ENCODE assay signal across 26 cellular contexts in genomic region chr12:40300490-40300889, GRCh38.
DNase-seq lines count a peak whose midpoint lies in the region; ATAC-seq, FAIRE-seq and TF ChIP-seq lines count a peak whose summit lies in the region.
"Had no signal": no experiment of that assay in that cellular context is flagged by ENCODE, and none has a peak within 500 bp of the region (broad histone marks: within the 10 kb centered on the region; RNA-seq: fewer than 3 reads in every experiment).

No MANE protein-coding gene starts in this region.

- TF ChIP-seq CTCF in SK-N-SH (IDR thresholded peaks at IDR 0.05) (no peak), GM12878 (IDR thresholded peaks at IDR 0.05 in 2 of 3, conservative IDR thresholded peaks at IDR 0.05 in 1 of 3; ENCODE audit: control insufficient read depth in 2 of 3, extremely low read depth in 1 of 3, insufficient read depth in 1 of 3, low read depth in 3 of 3, low read length in 3 of 3) (no peak), foreskin fibroblast (IDR thresholded peaks at IDR 0.05; ENCODE audit: low read depth, low read length) (no peak), BE2C (IDR thresholded peaks at IDR 0.05; ENCODE audit: low read depth, low read length) (no peak)

- RAD21 ChIA-PET in GM12878 (lab: Charles Lee; ENCODE audit: unreplicated experiment): no interaction called here

- H3K4me3 ChIP-seq in SK-N-SH (ENCODE audit: low read depth in 2 of 2, low read length in 1 of 2) (no peak overlapping the region), GM12878 (no peak overlapping the region), foreskin fibroblast (ENCODE audit: low read depth in 1 of 2, low read length in 2 of 2) (no peak overlapping the region), BE2C (ENCODE audit: low read depth, low read length) (no peak overlapping the region)
- H3K4me3 ChIP-seq: gastroesophageal sphincter, pancreas had no signal

- CTCF ChIA-PET in SK-N-SH (lab: Yijun Ruan, JAX): no interaction called here
- CTCF ChIA-PET in GM12878 (lab: Yijun Ruan, JAX): no interaction called here

- no peak overlapping the region for H3K9ac ChIP-seq in SK-N-SH
- no peak overlapping the region for H3K9ac ChIP-seq in GM12878 (ENCODE audit: control insufficient read depth, insufficient read depth, low read length)

- peak overlapping the region; percentile 16; the same call in 1 of the 2 replicates for H2AFZ ChIP-seq in SK-N-SH (ENCODE audit: low read depth)
- no peak overlapping the region for H2AFZ ChIP-seq in GM12878 (ENCODE audit: control insufficient read depth, low read depth, low read length)

- no peaks in the 10 kb centered on the region for H4K20me1 ChIP-seq in SK-N-SH (ENCODE audit: insufficient read depth)
- H4K20me1 ChIP-seq in GM12878 (ENCODE audit: control insufficient read depth, insufficient read depth): no peaks in the 10 kb centered on the region

- H3K4me1 ChIP-seq in SK-N-SH (ENCODE audit: control insufficient read depth in 1 of 2, insufficient read depth in 2 of 2, low read depth in 1 of 2, low read length in 1 of 2): no peaks in the 10 kb centered on the region
- H3K4me1 ChIP-seq in GM12878 (ENCODE audit: control insufficient read depth, insufficient read depth, low read length): no peaks in the 10 kb centered on the region
- H3K4me1 ChIP-seq in BE2C: no peaks in the 10 kb centered on the region
- H3K4me1 ChIP-seq: gastroesophageal sphincter, pancreas had no signal

- SMC1A ChIA-PET in GM12878 (lab: Charles Lee; ENCODE audit: uncharacterized antibody, unreplicated experiment): interaction anchor here (1.3 kb wide), 2 partner anchors 13 to 134 kb away, joined by 4 to 5 read pairs; no protein-coding TSS in a partner anchor

- POLR2A ChIA-PET in SK-N-SH (lab: Yijun Ruan, JAX): no interaction called here
- POLR2A ChIA-PET in GM12878 (lab: Charles Lee): no interaction called here

- FAIRE-seq in GM12878 (lab: Jason Lieb, UNC) (peak; percentile 59), HTR-8/SVneo (lab: Jason Lieb, UNC) (no peak)
- FAIRE-seq: GM18507, pancreas, small intestine had no signal

- 48% methylated on average over 3 of the region's 3 CpGs for WGBS in SK-N-SH (ENCODE audit: low lambda C conversion rate)
- 42% methylated on average over 3 of the region's 3 CpGs for WGBS in GM12878 (ENCODE audit: insufficient coverage, insufficient replicate concordance, low lambda C conversion rate, missing lambda C conversion rate)

- no peak for TF ChIP-seq POLR2A in GM12878 (IDR thresholded peaks at IDR 0.05; ENCODE audit: low read depth, low read length)

- H3K9me3 ChIP-seq in SK-N-SH: no peaks in the 10 kb centered on the region
- no peaks in the 10 kb centered on the region for H3K9me3 ChIP-seq in GM12878 (replicated peaks; ENCODE audit: control insufficient read depth, insufficient read depth, low read length)
- no peaks in the 10 kb centered on the region for H3K9me3 ChIP-seq in BE2C
- H3K9me3 ChIP-seq: gastroesophageal sphincter, pancreas had no signal

- no peak for ATAC-seq in SK-N-SH treated with all-trans-retinoic acid at 6 μM for 48 hours
- ATAC-seq in GM12878: no peak
- no peak for ATAC-seq in GM19463 (IDR thresholded peaks at IDR 0.05; ENCODE audit: unreplicated experiment)
- no peak for ATAC-seq in GM21576 (IDR thresholded peaks at IDR 0.05; ENCODE audit: unreplicated experiment)
- ATAC-seq: activated naive CD4-positive, alpha-beta T cell treated with anti-CD3 and anti-CD28 coated beads, Interleukin-2, amount 50 U/mL, for 72 hours; gastroesophageal sphincter; left colon; pancreas had no signal

- H3K27me3 ChIP-seq in SK-N-SH (ENCODE audit: insufficient read depth) (no peaks in the 10 kb centered on the region), GM12878 (replicated peaks in 1 of 2; ENCODE audit: control insufficient read depth in 2 of 2, insufficient read depth in 2 of 2, low read length in 1 of 2) (no peaks in the 10 kb centered on the region), BE2C (peaks cover 2% of the 10 kb centered on the region; the same call in 1 of the 2 replicates)
- H3K27me3 ChIP-seq: gastroesophageal sphincter, pancreas had no signal

- H3K27ac ChIP-seq in SK-N-SH (ENCODE audit: low read depth in 2 of 2, low read length in 1 of 2): no peak overlapping the region
- H3K27ac ChIP-seq in GM12878 (ENCODE audit: control insufficient read depth, insufficient read depth): no peak overlapping the region
- H3K27ac ChIP-seq: gastroesophageal sphincter, pancreas, VCaP had no signal

- TF ChIP-seq RAD21 in SK-N-SH (IDR thresholded peaks at IDR 0.05; ENCODE audit: low read length): no peak
- no peak for TF ChIP-seq RAD21 in GM12878 (IDR thresholded peaks at IDR 0.05; ENCODE audit: insufficient read depth, low read depth, low read length)

- no peak for DNase-seq in SK-N-SH
- DNase-seq in GM12878 (ENCODE audit: low read depth, low spot score): no peak
- peak; percentile 11 to 13 for DNase-seq in foreskin fibroblast
- DNase-seq in BE2C: no peak
- no peak for DNase-seq in HTR-8/SVneo (ENCODE audit: insufficient read length, low spot score)
- DNase-seq: activated CD4-positive, alpha-beta T cell treated with anti-CD3 and anti-CD28 coated beads for 4 hours; activated CD8-positive, alpha-beta memory T cell treated with anti-CD3 and anti-CD28 coated beads for 24 hours; AML-193; CD4-positive, alpha-beta T cell; H7; left colon; mesenchymal stem cell; NCI-H1417; NCI-H2029; NCI-H526; NK-92 treated with Interleukin-12 subunit alpha and Interleukin-12 subunit beta, amount 100 ng/mL, for 24 hours; pancreas; small intestine; stimulated activated naive CD4-positive, alpha-beta T cell treated with Interleukin-2 at 50 U/mL for 16 hours had no signal

- H3K79me2 ChIP-seq in SK-N-SH (ENCODE audit: insufficient read depth) (no peaks in the 10 kb centered on the region), GM12878 (ENCODE audit: control insufficient read depth, insufficient read depth, low read length) (no peaks in the 10 kb centered on the region)

- no peak overlapping the region for H3K4me2 ChIP-seq in SK-N-SH
- H3K4me2 ChIP-seq in GM12878 (ENCODE audit: control insufficient read depth, insufficient read depth): no peak overlapping the region

- TF ChIP-seq EP300 in SK-N-SH (IDR thresholded peaks at IDR 0.05; ENCODE audit: borderline replicate concordance in 1 of 2, low read depth in 1 of 2, low read length in 1 of 2): no peak
- no peak for TF ChIP-seq EP300 in GM12878 (IDR thresholded peaks at IDR 0.05; ENCODE audit: borderline replicate concordance in 1 of 2, control insufficient read depth in 1 of 2, low read depth in 2 of 2, low read length in 2 of 2)

- H3F3A ChIP-seq in SK-N-SH (replicated peaks; ENCODE audit: insufficient read depth): no peaks in the 10 kb centered on the region

- H3K36me3 ChIP-seq in SK-N-SH (replicated peaks in 1 of 2; ENCODE audit: control insufficient read depth in 1 of 2, insufficient read depth in 2 of 2, low read length in 1 of 2): no peaks in the 10 kb centered on the region
- H3K36me3 ChIP-seq in GM12878 (ENCODE audit: control insufficient read depth in 2 of 2, insufficient read depth in 2 of 2, low read length in 1 of 2): no peaks in the 10 kb centered on the region
- no peaks in the 10 kb centered on the region for H3K36me3 ChIP-seq in BE2C
- H3K36me3 ChIP-seq: pancreas had no signal

- H3K9me2 ChIP-seq in SK-N-SH: no peaks in the 10 kb centered on the region

- intact Hi-C loops in GM12878 (cut with micrococcal nuclease; ENCODE audit: unreplicated experiment): no loop called here

- in situ Hi-C loops in GM12878 (cut with MboI): no loop called here

- BruUV-seq in GM12878 (replicated peaks; lab: Mats Ljungman, UMichigan): no TSS peak

TF ChIP-seq in SK-N-SH, 30 proteins besides CTCF, POLR2A, EP300 and RAD21 (continues in another document):
- no peak for TF ChIP-seq MEF2A (IDR thresholded peaks at IDR 0.05; ENCODE audit: borderline replicate concordance, low read depth)
- no peak for TF ChIP-seq FOSL2 (IDR thresholded peaks at IDR 0.05; ENCODE audit: borderline replicate concordance, low read depth)
- no peak for TF ChIP-seq RFX5 (IDR thresholded peaks at IDR 0.05; ENCODE audit: low read length)
- no peak for TF ChIP-seq IRF3 (IDR thresholded peaks at IDR 0.05; ENCODE audit: low read depth, low read length)

TF ChIP-seq in SK-N-SH treated with all-trans-retinoic acid at 6 μM for 48 hours, 23 proteins besides CTCF, POLR2A, EP300 and RAD21 (continues in another document):
- no peak for TF ChIP-seq ESRRG (CRISPR knock-in tag; IDR thresholded peaks at IDR 0.05)
- no peak for TF ChIP-seq CREB5 (CRISPR knock-in tag; IDR thresholded peaks at IDR 0.05; ENCODE audit: low read depth)
- TF ChIP-seq ISL1 (CRISPR knock-in tag; IDR thresholded peaks at IDR 0.05): no peak
- no peak for TF ChIP-seq GLIS3 (CRISPR knock-in tag; IDR thresholded peaks at IDR 0.05)
- TF ChIP-seq CSDC2 (CRISPR knock-in tag; IDR thresholded peaks at IDR 0.05): no peak
- TF ChIP-seq ARNTL (CRISPR knock-in tag; IDR thresholded peaks at IDR 0.05; ENCODE audit: borderline replicate concordance, low read depth): no peak

TF ChIP-seq in GM12878, 131 proteins besides CTCF, POLR2A, EP300 and RAD21 (continues in another document):
- no peak for TF ChIP-seq BRCA1 (IDR thresholded peaks at IDR 0.05; ENCODE audit: low read depth, low read length)
- no peak for TF ChIP-seq E2F4 (IDR thresholded peaks at IDR 0.05; ENCODE audit: low read depth, low read length)
- TF ChIP-seq HDAC6 (IDR thresholded peaks at IDR 0.05; ENCODE audit: unreplicated experiment): no peak
- TF ChIP-seq TCF7 (IDR thresholded peaks at IDR 0.05; ENCODE audit: borderline replicate concordance): no peak
- no peak for TF ChIP-seq HCFC1 (IDR thresholded peaks at IDR 0.05; ENCODE audit: low read length)
- no peak for TF ChIP-seq KDM1A (IDR thresholded peaks at IDR 0.05; ENCODE audit: borderline replicate concordance)
- no peak for TF ChIP-seq NR2F1 (conservative IDR thresholded peaks at IDR 0.05)
- TF ChIP-seq POLR2AphosphoS2 (IDR thresholded peaks at IDR 0.05; ENCODE audit: low read depth, low read length): no peak
- TF ChIP-seq ZNF384 (IDR thresholded peaks at IDR 0.05; ENCODE audit: borderline replicate concordance, low read depth, low read length): no peak

Comparison
In these comparisons a context has a peak if more than half of its experiments do, and no peak if none do; other contexts are left out.
1. DNase-seq: peak in foreskin fibroblast (2 of 2); none in SK-N-SH (single experiment), GM12878 (single experiment), BE2C (single experiment) and HTR-8/SVneo (single experiment).